Comparison of ENCODE assay signal across 20 cellular contexts in genomic region chr18:74006160-74006559, GRCh38.
"Had no signal": no experiment of that assay in that cellular context is flagged by ENCODE, and none has a peak within 500 bp of the region (broad histone marks: within the 10 kb centered on the region; RNA-seq: fewer than 3 reads in every experiment).

No MANE protein-coding gene starts in this region.

- H3K27me3 ChIP-seq: ovary, transverse colon, upper lobe of left lung, vagina had no signal

- H3K4me3 ChIP-seq: left ventricle myocardium inferior, lung, ovary, skin epidermis, transverse colon, upper lobe of left lung, vagina had no signal

- DNase-seq: hypothalamus; immature natural killer cell; kidney; left colon; left ventricle myocardium inferior; mesendoderm; naive thymus-derived CD4-positive, alpha-beta T cell; ovary; retina; right cardiac atrium; stimulated activated CD4-positive, alpha-beta T cell treated with anti-CD3 and anti-CD28 coated beads, Interleukin-4, amount 100 ng/mL, for 24 hours; stimulated activated naive CD4-positive, alpha-beta T cell treated with Interleukin-2 at 50 U/mL for 16 hours; stimulated activated naive CD8-positive, alpha-beta T cell treated with anti-CD3 and anti-CD28 coated beads, Interleukin-15, amount 100 ng/mL, for 72 hours; substantia nigra; transverse colon; upper lobe of left lung had no signal

- H3K4me1 ChIP-seq: left ventricle myocardium inferior, transverse colon, upper lobe of left lung, vagina had no signal

- H3K36me3 ChIP-seq: left ventricle myocardium inferior, ovary, transverse colon, upper lobe of left lung, vagina had no signal

- H3K9me3 ChIP-seq: left ventricle myocardium inferior, ovary, transverse colon, upper lobe of left lung, vagina had no signal

- FAIRE-seq: islet of Langerhans, kidney had no signal

- H3K27ac ChIP-seq: left ventricle myocardium inferior, ovary, skin epidermis, transverse colon, upper lobe of left lung, vagina had no signal
